ENCODE assay signal across 19 cellular contexts in the genomic region with DNA sequence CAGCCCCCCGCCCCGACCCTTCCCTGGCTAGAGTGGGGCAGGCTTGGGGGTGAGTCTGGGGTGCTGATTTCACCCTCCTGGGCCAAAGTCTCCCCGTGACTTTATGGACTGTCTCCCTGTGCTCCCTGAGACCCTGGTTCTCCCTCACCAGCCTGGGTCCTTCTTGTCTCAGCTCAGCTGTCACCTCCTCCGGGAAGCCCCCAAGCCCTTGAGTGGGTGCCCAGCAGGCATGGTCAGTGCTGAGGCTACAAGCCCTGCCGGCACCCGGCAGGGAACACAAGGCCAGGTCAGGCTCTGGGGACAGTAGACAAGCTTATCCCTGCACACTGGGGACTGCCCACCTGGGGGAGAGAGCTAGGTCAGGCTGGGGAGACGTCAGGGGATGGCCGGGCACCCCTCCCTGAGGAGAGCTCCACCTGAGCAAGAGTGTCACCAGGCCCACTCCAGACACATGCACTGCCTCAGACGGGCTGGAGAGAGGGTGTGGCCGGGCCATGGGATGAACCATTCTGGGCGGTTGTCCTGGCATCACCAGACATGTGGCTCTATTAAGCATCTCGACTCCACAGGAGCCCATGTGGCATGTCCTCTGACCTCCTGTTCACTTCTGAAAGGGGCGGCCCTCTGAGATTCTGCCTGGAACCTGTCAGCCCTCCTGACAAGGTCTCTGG. TPM values are rescaled to one million over a fixed set of nuclear protein-coding genes. Genes with fewer than 3 reads are reported as not detected.
DNase-seq lines count a peak whose midpoint lies in the region; ATAC-seq and TF ChIP-seq lines count a peak whose summit lies in the region.
"Had no signal": no experiment of that assay in that cellular context is flagged by ENCODE, and none has a peak within 500 bp of the region (broad histone marks: within the 10 kb centered on the region; RNA-seq: fewer than 3 reads in every experiment).

No MANE protein-coding gene starts in this region.

- CTCF ChIA-PET in HEK293 (lab: Yijun Ruan, JAX): interaction anchor here (2.2 to 3.4 kb wide), 2 partner anchors 23 to 134 kb away, joined by 4 to 17 read pairs; no protein-coding TSS in a partner anchor

- peaks cover 62% of the 10 kb centered on the region for H3K4me1 ChIP-seq in BLaER1
- no peaks in the 10 kb centered on the region for H3K4me1 ChIP-seq in HEK293 (ENCODE audit: control insufficient read depth, insufficient read depth, low read length)
- H3K4me1 ChIP-seq: Caco-2 had no signal

- H4K20me1 ChIP-seq in BLaER1: no peaks in the 10 kb centered on the region
- H4K20me1 ChIP-seq: BLaER1 treated with 17β-estradiol and CSF1 and Interleukin-3, amounts not matched to agents 10 nM and 100 nM had no signal

- H3K36me3 ChIP-seq in BLaER1: no peaks in the 10 kb centered on the region
- H3K36me3 ChIP-seq in HEK293 (ENCODE audit: control insufficient read depth in 2 of 2, insufficient read depth in 1 of 2, low read length in 2 of 2): no peaks in the 10 kb centered on the region
- H3K36me3 ChIP-seq: BE2C; BLaER1 treated with 17β-estradiol and CSF1 and Interleukin-3, amounts not matched to agents 10 nM and 100 nM had no signal

- H3K9me3 Mint-ChIP-seq in stimulated activated effector memory CD8-positive, alpha-beta T cell treated with anti-CD3 and anti-CD28 coated beads, Interleukin-12 subunit alpha, Interleukin-12 subunit beta, amount 100 ng/mL, for 72 hours: no peaks in the 10 kb centered on the region
- H3K9me3 Mint-ChIP-seq: CD4-positive, alpha-beta T cell; CD8-positive, alpha-beta T cell had no signal

- H3K27me3 ChIP-seq in BLaER1: no peaks in the 10 kb centered on the region
- H3K27me3 ChIP-seq: BE2C; BLaER1 treated with 17β-estradiol and CSF1 and Interleukin-3, amounts not matched to agents 10 nM and 100 nM had no signal

- H3K4me3 ChIP-seq in BLaER1: no peak overlapping the region
- H3K4me3 ChIP-seq in HEK293 (ENCODE audit: low read depth, low read length): no peak overlapping the region
- H3K4me3 ChIP-seq: BLaER1 treated with 17β-estradiol and CSF1 and Interleukin-3, amounts not matched to agents 10 nM and 100 nM had no signal

- H3K4me3 Mint-ChIP-seq in stimulated activated effector memory CD8-positive, alpha-beta T cell treated with anti-CD3 and anti-CD28 coated beads, Interleukin-12 subunit alpha, Interleukin-12 subunit beta, amount 100 ng/mL, for 72 hours: no peak overlapping the region
- H3K4me3 Mint-ChIP-seq: CD4-positive, alpha-beta T cell; CD8-positive, alpha-beta T cell had no signal

- no peaks in the 10 kb centered on the region for H3K9me3 ChIP-seq in BLaER1
- H3K9me3 ChIP-seq in HEK293 (ENCODE audit: control insufficient read depth, insufficient read depth, low read depth, low read length): no peaks in the 10 kb centered on the region
- H3K9me3 ChIP-seq: BE2C; BLaER1 treated with 17β-estradiol and CSF1 and Interleukin-3, amounts not matched to agents 10 nM and 100 nM; Caco-2 had no signal

- TF ChIP-seq CTCF in HEK293 (tag by site-specific recombination; IDR thresholded peaks at IDR 0.05): no peak

- peak; percentile 73 for DNase-seq in left lobe of liver (ENCODE audit: low spot score)
- no peak for DNase-seq in stimulated activated effector memory CD8-positive, alpha-beta T cell treated with anti-CD3 and anti-CD28 coated beads, Interleukin-12 subunit alpha, Interleukin-12 subunit beta, amount 100 ng/mL, for 72 hours (ENCODE audit: low spot score in 2 of 2)
- DNase-seq in SK-N-DZ (ENCODE audit: low spot score): no peak
- no peak for DNase-seq in DMS79 (lab: John Stamatoyannopoulos, UW)
- DNase-seq: 8988T; ACHN; BE2C; Caco-2; Calu3; CD4-positive, alpha-beta T cell; CD8-positive, alpha-beta T cell; DND-41; EL; GDM1 had no signal

- peak overlapping the region; percentile 45 for H3K27ac Mint-ChIP-seq in stimulated activated effector memory CD8-positive, alpha-beta T cell treated with anti-CD3 and anti-CD28 coated beads, Interleukin-12 subunit alpha, Interleukin-12 subunit beta, amount 100 ng/mL, for 72 hours
- H3K27ac Mint-ChIP-seq: CD4-positive, alpha-beta T cell; CD8-positive, alpha-beta T cell had no signal

- no peak overlapping the region for H3K9ac ChIP-seq in BLaER1
- H3K9ac ChIP-seq: BLaER1 treated with 17β-estradiol and CSF1 and Interleukin-3, amounts not matched to agents 10 nM and 100 nM had no signal

- no peaks in the 10 kb centered on the region for H3K36me3 Mint-ChIP-seq in stimulated activated effector memory CD8-positive, alpha-beta T cell treated with anti-CD3 and anti-CD28 coated beads, Interleukin-12 subunit alpha, Interleukin-12 subunit beta, amount 100 ng/mL, for 72 hours
- H3K36me3 Mint-ChIP-seq: CD8-positive, alpha-beta T cell had no signal

- ATAC-seq in left lobe of liver (peak; percentile 33), GM19035 (IDR thresholded peaks at IDR 0.05; ENCODE audit: unreplicated experiment) (no peak)
- ATAC-seq in stimulated activated effector memory CD8-positive, alpha-beta T cell treated with anti-CD3 and anti-CD28 coated beads, Interleukin-12 subunit alpha, Interleukin-12 subunit beta, amount 100 ng/mL, for 72 hours: no peak
- ATAC-seq: CD8-positive, alpha-beta T cell had no signal

- POLR2A ChIA-PET in HEK293 (lab: Yijun Ruan, JAX): no interaction called here

- no peak overlapping the region for H3K4me2 ChIP-seq in BLaER1

- H3K27ac ChIP-seq in BLaER1 (0 out of 2 replicates have a peak overlapping the region, but pooled peaks have one; percentile 7), HEK293 (ENCODE audit: extremely low read depth, low read depth, low read length) (no peak overlapping the region)
- H3K27ac ChIP-seq: BLaER1 treated with 17β-estradiol and CSF1 and Interleukin-3, amounts not matched to agents 10 nM and 100 nM; C4-2B had no signal

- H3K4me1 Mint-ChIP-seq in stimulated activated effector memory CD8-positive, alpha-beta T cell treated with anti-CD3 and anti-CD28 coated beads, Interleukin-12 subunit alpha, Interleukin-12 subunit beta, amount 100 ng/mL, for 72 hours: no peaks in the 10 kb centered on the region

TF ChIP-seq in HEK293, 187 proteins besides CTCF, POLR2A, EP300 and RAD21:
- TF ChIP-seq ZNF596 (tag by site-specific recombination; IDR thresholded peaks at IDR 0.05) (no peak), PRDM10 (tag by site-specific recombination; IDR thresholded peaks at IDR 0.05) (peak; percentile 37; the same call in 1 of the 2 replicates), SCRT1 (tag by site-specific recombination; IDR thresholded peaks at IDR 0.05; ENCODE audit: borderline replicate concordance) (no peak)

RNA-seq across cellular contexts. Expression of gene RTN4R, which starts 22.6 kb away (rescaled TPM):
- 10.9 TPM for total RNA-seq in left lobe of liver
- polyA plus RNA-seq in SK-N-DZ (2014; cell fraction: cytosol; rRNA removed): 10.6 and 16.7 TPM in 2 replicates
- polyA plus RNA-seq in SK-N-DZ (2014; cell fraction: nucleus; rRNA removed): 8.3 and 9.4 TPM in 2 replicates

RNA-seq across cellular contexts. Expression of gene DGCR6L, which starts 29.1 kb away (rescaled TPM):
- total RNA-seq in left lobe of liver: 60.2 TPM
- 52.4 and 68.6 TPM in 2 replicates for polyA plus RNA-seq in SK-N-DZ (2014; cell fraction: cytosol; rRNA removed)
- 65.0 and 66.5 TPM in 2 replicates for polyA plus RNA-seq in SK-N-DZ (2014; cell fraction: nucleus; rRNA removed)
